ENCODE assay signal across 22 cellular contexts in the genomic region with DNA sequence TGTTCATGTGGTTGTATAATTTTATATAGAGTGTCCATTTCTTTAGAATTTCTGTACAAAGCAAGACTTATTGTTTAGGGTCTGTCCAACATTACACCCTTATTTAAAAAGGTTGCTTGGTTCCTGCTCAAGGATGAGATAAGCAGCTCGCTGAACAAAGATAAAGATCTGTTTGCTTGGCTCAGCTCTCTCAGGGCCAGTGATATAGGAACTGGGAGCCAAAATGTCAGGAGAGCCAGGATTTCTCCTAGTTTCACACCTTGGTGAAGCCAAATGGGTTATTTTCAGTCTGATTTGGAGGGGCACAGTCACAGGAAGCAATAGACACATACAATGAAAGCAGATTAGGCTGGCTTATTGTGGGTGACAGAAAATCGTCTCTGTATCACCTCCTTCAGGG.
"Had no signal": no experiment of that assay in that cellular context is flagged by ENCODE, and none has a peak within 500 bp of the region (broad histone marks: within the 10 kb centered on the region; RNA-seq: fewer than 3 reads in every experiment).

No MANE protein-coding gene starts in this region.

- H3K4me3 ChIP-seq: lung, psoas muscle, right lobe of liver, tibial artery, upper lobe of right lung, vagina had no signal

- ATAC-seq: foreskin keratinocyte; left colon; left ventricle myocardium superior; psoas muscle; stimulated activated effector memory CD8-positive, alpha-beta T cell treated with anti-CD3 and anti-CD28 coated beads, Interleukin-12 subunit alpha, Interleukin-12 subunit beta, amount 100 ng/mL, for 72 hours; upper lobe of right lung had no signal

- H3K9me3 Mint-ChIP-seq: endodermal cell; naive B cell; nephron; stimulated activated effector memory CD8-positive, alpha-beta T cell treated with anti-CD3 and anti-CD28 coated beads, Interleukin-12 subunit alpha, Interleukin-12 subunit beta, amount 100 ng/mL, for 72 hours; stimulated activated naive CD8-positive, alpha-beta T cell treated with anti-CD3 and anti-CD28 coated beads, Interleukin-15, Interleukin-2, amounts not matched to agents 100 ng/mL and 50 ng/mL, for 24 hours had no signal

- H3K27ac ChIP-seq: foreskin keratinocyte, psoas muscle, right lobe of liver, tibial artery, upper lobe of right lung, vagina had no signal

- H3K36me3 Mint-ChIP-seq: naive B cell; stimulated activated effector memory CD8-positive, alpha-beta T cell treated with anti-CD3 and anti-CD28 coated beads, Interleukin-12 subunit alpha, Interleukin-12 subunit beta, amount 100 ng/mL, for 72 hours had no signal

- FAIRE-seq: endothelial cell of umbilical vein had no signal

- H3K27me3 Mint-ChIP-seq: stimulated activated naive CD8-positive, alpha-beta T cell treated with anti-CD3 and anti-CD28 coated beads, Interleukin-15, Interleukin-2, amounts not matched to agents 100 ng/mL and 50 ng/mL, for 24 hours had no signal

- H3K4me3 Mint-ChIP-seq: endodermal cell; naive B cell; nephron; stimulated activated effector memory CD8-positive, alpha-beta T cell treated with anti-CD3 and anti-CD28 coated beads, Interleukin-12 subunit alpha, Interleukin-12 subunit beta, amount 100 ng/mL, for 72 hours; stimulated activated naive CD8-positive, alpha-beta T cell treated with anti-CD3 and anti-CD28 coated beads, Interleukin-15, Interleukin-2, amounts not matched to agents 100 ng/mL and 50 ng/mL, for 24 hours had no signal

- H3K27ac Mint-ChIP-seq: endodermal cell; naive B cell; nephron; stimulated activated effector memory CD8-positive, alpha-beta T cell treated with anti-CD3 and anti-CD28 coated beads, Interleukin-12 subunit alpha, Interleukin-12 subunit beta, amount 100 ng/mL, for 72 hours; stimulated activated naive CD8-positive, alpha-beta T cell treated with anti-CD3 and anti-CD28 coated beads, Interleukin-15, Interleukin-2, amounts not matched to agents 100 ng/mL and 50 ng/mL, for 24 hours had no signal

- H3K27me3 ChIP-seq: right lobe of liver, tibial artery, upper lobe of right lung, vagina had no signal

- H3K36me3 ChIP-seq: right lobe of liver, tibial artery, upper lobe of right lung, vagina had no signal

- H3K4me1 Mint-ChIP-seq: naive B cell; stimulated activated effector memory CD8-positive, alpha-beta T cell treated with anti-CD3 and anti-CD28 coated beads, Interleukin-12 subunit alpha, Interleukin-12 subunit beta, amount 100 ng/mL, for 72 hours had no signal

- H3K4me1 ChIP-seq: foreskin keratinocyte, psoas muscle, tibial artery, upper lobe of right lung, vagina had no signal

- DNase-seq: dermis blood vessel endothelial cell; effector CD4-positive, alpha-beta T cell; endodermal cell; erythroblast; foreskin keratinocyte; left colon; left ventricle myocardium superior; mesenchymal stem cell; naive B cell; psoas muscle; retina; right lobe of liver; stimulated activated CD4-positive, alpha-beta T cell treated with anti-CD3 and anti-CD28 coated beads, Interleukin-4, amount 100 ng/mL, for 1 hour; stimulated activated CD8-positive, alpha-beta memory T cell treated with anti-CD3 and anti-CD28 coated beads, Interleukin-4, amount 100 ng/mL, for 48 hours; tibial artery; upper lobe of right lung had no signal

- H3K9me3 ChIP-seq: psoas muscle, right lobe of liver, tibial artery, upper lobe of right lung, vagina had no signal
